Comparison of ENCODE assay signal across 8 cellular contexts in genomic region chr5:150448353-150448752, GRCh38. TPM values are rescaled to one million over a fixed set of nuclear protein-coding genes. Genes with fewer than 3 reads are reported as not detected.
DNase-seq lines count a peak whose midpoint lies in the region; ATAC-seq, FAIRE-seq and TF ChIP-seq lines count a peak whose summit lies in the region.

No MANE protein-coding gene starts in this region.

- peak overlapping the region; percentile 100 for H3K27ac ChIP-seq in K562 (ENCODE audit: extremely low read depth, low read depth, low read length)
- peak overlapping the region; percentile 20 for H3K27ac ChIP-seq in mesodermal cell (ENCODE audit: low read depth, low read length, severe bottlenecking)

- no peaks in the 10 kb centered on the region for H3K9me1 ChIP-seq in K562 (ENCODE audit: control insufficient read depth, insufficient read depth, low read length)

- 1% methylated on average over 4 of the region's 4 CpGs for WGBS in K562 (ENCODE audit: insufficient coverage, low coverage, missing lambda C conversion rate)
- WGBS in mesodermal cell (ENCODE audit: insufficient coverage in 2 of 2), 2 experiments, result 14 to 17% methylated on average over 1 to 2 of the region's 4 CpGs

- in situ Hi-C loops in K562 (cut with MboI), result no loop called here

- POLR2A ChIA-PET in K562 (lab: Yijun Ruan, JAX), result interaction anchor here (0.8 kb wide), 1 partner anchor 27 kb away, joined by 3 read pairs; no protein-coding TSS in a partner anchor

- H3K4me3 ChIP-seq in K562 (peak overlapping the region; percentile 87), mesodermal cell (ENCODE audit: extremely low read depth, insufficient read depth, low read length, poor library complexity, severe bottlenecking) (peak overlapping the region; percentile 93)

- intact Hi-C loops in K562 (cut with micrococcal nuclease), result no loop called here

- H3K79me2 ChIP-seq in K562 (ENCODE audit: control insufficient read depth, insufficient read depth, low read length), result peaks cover 40% of the 10 kb centered on the region

- BruUV-seq in K562 (replicated peaks; lab: Mats Ljungman, UMichigan), result no TSS peak

- no peaks in the 10 kb centered on the region for H3K9me3 ChIP-seq in K562 (replicated peaks; ENCODE audit: control insufficient read depth, insufficient read depth, low read depth, low read length)
- peaks cover 6% of the 10 kb centered on the region for H3K9me3 ChIP-seq in mesodermal cell (ENCODE audit: control insufficient read depth, low read length)

- peak overlapping the region; percentile 95 for H3K4me2 ChIP-seq in K562 (ENCODE audit: insufficient read depth, low read length)

- no peak for TF ChIP-seq RAD21 in K562 (CRISPR knock-in tag; conservative IDR thresholded peaks at IDR 0.05 in 1 of 2, IDR thresholded peaks at IDR 0.05 in 1 of 2)

- TF ChIP-seq CTCF in K562 (IDR thresholded peaks at IDR 0.05 in 2 of 3, conservative IDR thresholded peaks at IDR 0.05 in 1 of 3; ENCODE audit: insufficient read depth in 2 of 3, low read depth in 1 of 3, low read length in 3 of 3) (no peak), GM20000 (IDR thresholded peaks at IDR 0.05; ENCODE audit: extremely low read depth, missing control alignments) (no peak)

- ATAC-seq in K562, result peak; percentile 8

- H3K27me3 ChIP-seq in K562 (ENCODE audit: control insufficient read depth in 2 of 2, insufficient read depth in 2 of 2, low read length in 2 of 2), result no peaks in the 10 kb centered on the region

- H3K9ac ChIP-seq in K562 (ENCODE audit: insufficient read depth in 1 of 2, low read depth in 2 of 2, low read length in 2 of 2), result peak overlapping the region; percentile 97 to 98

- H3K4me1 ChIP-seq in K562 (replicated peaks in 1 of 2; ENCODE audit: control insufficient read depth in 2 of 2, insufficient read depth in 2 of 2, low read length in 2 of 2) (peaks cover 8 to 11% of the 10 kb centered on the region in 2 experiments; a peak in 4 of 5 replicates), mesodermal cell (ENCODE audit: control insufficient read depth, insufficient read depth, low read length, poor library complexity, severe bottlenecking) (peaks cover 22% of the 10 kb centered on the region)

- H4K20me1 ChIP-seq in K562 (replicated peaks; ENCODE audit: control insufficient read depth, insufficient read depth, low read length), result peaks cover 31% of the 10 kb centered on the region

- FAIRE-seq in K562 (lab: Jason Lieb, UNC), result no peak

- CTCF ChIA-PET in K562 (lab: Yijun Ruan, JAX; ENCODE audit: low intra/inter-chr PET ratio), result no interaction called here

- no peak overlapping the region for H2AFZ ChIP-seq in K562 (ENCODE audit: low read depth, low read length)

- TF ChIP-seq EP300 in K562 (IDR thresholded peaks at IDR 0.05; ENCODE audit: low read length), result no peak

- no peak for TF ChIP-seq POLR2A in K562 (conservative IDR thresholded peaks at IDR 0.05)

- peaks cover 61% of the 10 kb centered on the region for H3K36me3 ChIP-seq in K562 (ENCODE audit: control insufficient read depth, insufficient read depth, low read length)
- peaks cover 56% of the 10 kb centered on the region for H3K36me3 ChIP-seq in mesodermal cell (ENCODE audit: control insufficient read depth, insufficient read depth, low read length)

- peak; percentile 8 for DNase-seq in stimulated activated CD4-positive, alpha-beta T cell treated with anti-CD3 and anti-CD28 coated beads, Interleukin-15, amount 100 ng/mL, for 24 hours
- DNase-seq in stimulated activated CD4-positive, alpha-beta T cell treated with anti-CD3 and anti-CD28 coated beads, Interleukin-12 subunit alpha, Interleukin-12 subunit beta, amount 100 ng/mL, for 4 hours, result no peak
- DNase-seq in K562 (ENCODE audit: extremely low read depth in 1 of 4, low spot score in 3 of 4) (peak in 1 of 4 experiments; percentile 26), HK-2 (ENCODE audit: unreplicated experiment) (no peak), GM20000 (ENCODE audit: low spot score) (no peak), NK-92 (lab: John Stamatoyannopoulos, UW; ENCODE audit: unreplicated experiment) (no peak), activated gamma-delta T cell (lab: John Stamatoyannopoulos, UW) (no peak)

TF ChIP-seq in K562, 482 proteins besides CTCF, POLR2A, EP300 and RAD21 (continues in another document):
- TF ChIP-seq TAF15 (IDR thresholded peaks at IDR 0.05; ENCODE audit: low read depth, low read length) (no peak), EP400 (IDR thresholded peaks at IDR 0.05) (no peak), EWSR1 (IDR thresholded peaks at IDR 0.05; ENCODE audit: borderline replicate concordance, low read depth, partially characterized antibody) (no peak), ZSCAN29 (IDR thresholded peaks at IDR 0.05) (no peak)
- TF ChIP-seq, protein P1, sequence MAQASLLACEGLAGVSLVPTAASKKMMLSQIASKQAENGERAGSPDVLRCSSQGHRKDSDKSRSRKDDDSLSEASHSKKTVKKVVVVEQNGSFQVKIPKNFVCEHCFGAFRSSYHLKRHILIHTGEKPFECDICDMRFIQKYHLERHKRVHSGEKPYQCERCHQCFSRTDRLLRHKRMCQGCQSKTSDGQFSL (CRISPR knock-in tag; IDR thresholded peaks at IDR 0.05), result no peak
- TF ChIP-seq, protein P1 (tag; IDR thresholded peaks at IDR 0.05), result no peak

RNA-seq across cellular contexts. Expression of gene RPS14, which starts 1.2 kb away (rescaled TPM):
- 265 and 394 TPM in 2 replicates for total RNA-seq in K562 (2011; cell fraction: chromatin; rRNA removed; ENCODE audit: low replicate concordance)
- total RNA-seq in K562 (2011; cell fraction: nucleolus; rRNA removed), result 818 and 919 TPM in 2 replicates
- total RNA-seq in K562 (2011; cell fraction: nucleoplasm; rRNA removed), result 1,009 and 1,942 TPM in 2 replicates
- total RNA-seq in K562 (2014; rRNA removed), result 3,004 and 3,238 TPM in 2 replicates
- total RNA-seq in K562 (2014; rRNA removed; fragmentation: Illumina TruSeq; extraction: Trizol), result 3,003 and 3,017 TPM in 2 replicates
- total RNA-seq in K562 (2015; rRNA removed; fragmentation: Illumina TruSeq; extraction: Trizol), result 2,679 and 2,873 TPM in 2 replicates
- total RNA-seq in K562 (2021), result 3,285 and 3,523 TPM in 2 replicates
- 5,983 and 6,751 TPM in 2 replicates for polyA plus RNA-seq in K562 (2011; rRNA removed)
- polyA plus RNA-seq in K562 (2011; cell fraction: cytosol; rRNA removed), result 5,490 and 8,746 TPM in 2 replicates
- polyA plus RNA-seq in K562 (2011; cell fraction: nucleus; rRNA removed), result 1,361 and 2,299 TPM in 2 replicates
- 4,665 and 5,719 TPM in 2 replicates for polyA plus RNA-seq in K562 (2012)
- polyA plus RNA-seq in K562 (2014; fragmentation: Illumina TruSeq; extraction: Trizol), result 3,907 and 4,185 TPM in 2 replicates
- polyA plus RNA-seq in K562 (2014; fragmentation: Nextera tagmentation; extraction: Ambion mirVana), result 1,000 to 10,000 TPM; 1,824 to 2,512 TPM
- 4,384 and 5,321 TPM in 2 replicates for polyA plus RNA-seq in K562 (2014; rRNA removed)
- polyA minus RNA-seq in K562 (2011; rRNA and poly(A)+ RNA removed), result 3,342 and 3,929 TPM in 2 replicates
- polyA minus RNA-seq in K562 (2011; cell fraction: cytosol; rRNA and poly(A)+ RNA removed), result 682 and 753 TPM in 2 replicates
- 162 and 371 TPM in 2 replicates for polyA minus RNA-seq in K562 (2011; cell fraction: nucleus; rRNA and poly(A)+ RNA removed)
- polyA plus RNA-seq in mesodermal cell (2013, experiment 1 of 2), result 2,100 TPM
- polyA plus RNA-seq in mesodermal cell (2013, experiment 2 of 2), result 1,972 TPM

RNA-seq across cellular contexts. Expression of gene CD74, which starts 35.6 kb away (rescaled TPM):
- total RNA-seq in K562 (2011; cell fraction: chromatin; rRNA removed; ENCODE audit: low replicate concordance), result not detected in 2 replicates
- not detected in 2 replicates for total RNA-seq in K562 (2011; cell fraction: nucleolus; rRNA removed)
- not detected in 2 replicates for total RNA-seq in K562 (2011; cell fraction: nucleoplasm; rRNA removed)
- total RNA-seq in K562 (2014; rRNA removed), result 1.00 and 1.1 TPM in 2 replicates
- total RNA-seq in K562 (2014; rRNA removed; fragmentation: Illumina TruSeq; extraction: Trizol), result 0.18 TPM in 1 of 2 replicates, not detected in the other
- 0.65 and 0.87 TPM in 2 replicates for total RNA-seq in K562 (2015; rRNA removed; fragmentation: Illumina TruSeq; extraction: Trizol)
- 4.8 and 6.0 TPM in 2 replicates for total RNA-seq in K562 (2021)
- polyA plus RNA-seq in K562 (2011; rRNA removed), result 0.07 and 0.22 TPM in 2 replicates
- 0.22 and 0.27 TPM in 2 replicates for polyA plus RNA-seq in K562 (2011; cell fraction: cytosol; rRNA removed)
- polyA plus RNA-seq in K562 (2011; cell fraction: nucleus; rRNA removed), result 0.23 TPM in 1 of 2 replicates, not detected in the other
- polyA plus RNA-seq in K562 (2012), result 0.82 and 2.1 TPM in 2 replicates
- polyA plus RNA-seq in K562 (2014; fragmentation: Illumina TruSeq; extraction: Trizol), result 0.40 and 1.1 TPM in 2 replicates
- under 1 TPM; 0.21 to 0.24 TPM for polyA plus RNA-seq in K562 (2014; fragmentation: Nextera tagmentation; extraction: Ambion mirVana)
- 0.32 and 1.9 TPM in 2 replicates for polyA plus RNA-seq in K562 (2014; rRNA removed)
- 0.18 TPM in 1 of 2 replicates, not detected in the other for polyA minus RNA-seq in K562 (2011; rRNA and poly(A)+ RNA removed)
- 1.5 TPM in 1 of 2 replicates, not detected in the other for polyA minus RNA-seq in K562 (2011; cell fraction: cytosol; rRNA and poly(A)+ RNA removed)
- polyA minus RNA-seq in K562 (2011; cell fraction: nucleus; rRNA and poly(A)+ RNA removed), result not detected in 2 replicates
- 6.3 TPM for polyA plus RNA-seq in mesodermal cell (2013, experiment 1 of 2)
- 6.2 TPM for polyA plus RNA-seq in mesodermal cell (2013, experiment 2 of 2)

RNA-seq across cellular contexts. Expression of gene NDST1, which starts 59.6 kb away (rescaled TPM):
- 39.5 and 84.3 TPM in 2 replicates for total RNA-seq in K562 (2011; cell fraction: chromatin; rRNA removed; ENCODE audit: low replicate concordance)
- total RNA-seq in K562 (2011; cell fraction: nucleolus; rRNA removed), result 40.4 and 42.6 TPM in 2 replicates
- total RNA-seq in K562 (2011; cell fraction: nucleoplasm; rRNA removed), result 43.0 and 46.6 TPM in 2 replicates
- 14.0 and 15.3 TPM in 2 replicates for total RNA-seq in K562 (2014; rRNA removed)
- 7.4 and 8.7 TPM in 2 replicates for total RNA-seq in K562 (2014; rRNA removed; fragmentation: Illumina TruSeq; extraction: Trizol)
- 9.9 and 11.5 TPM in 2 replicates for total RNA-seq in K562 (2015; rRNA removed; fragmentation: Illumina TruSeq; extraction: Trizol)
- 43.2 and 47.9 TPM in 2 replicates for total RNA-seq in K562 (2021)
- 9.7 and 17.1 TPM in 2 replicates for polyA plus RNA-seq in K562 (2011; rRNA removed)
- polyA plus RNA-seq in K562 (2011; cell fraction: cytosol; rRNA removed), result 13.1 and 18.3 TPM in 2 replicates
- 28.2 and 31.3 TPM in 2 replicates for polyA plus RNA-seq in K562 (2011; cell fraction: nucleus; rRNA removed)
- polyA plus RNA-seq in K562 (2012), result 14.9 and 22.7 TPM in 2 replicates
- polyA plus RNA-seq in K562 (2014; fragmentation: Illumina TruSeq; extraction: Trizol), result 18.4 and 19.9 TPM in 2 replicates
- under 1 TPM; 0.38 to 0.39 TPM for polyA plus RNA-seq in K562 (2014; fragmentation: Nextera tagmentation; extraction: Ambion mirVana)
- polyA plus RNA-seq in K562 (2014; rRNA removed), result 12.0 and 14.1 TPM in 2 replicates
- 14.5 and 17.3 TPM in 2 replicates for polyA minus RNA-seq in K562 (2011; rRNA and poly(A)+ RNA removed)
- 19.3 and 27.4 TPM in 2 replicates for polyA minus RNA-seq in K562 (2011; cell fraction: cytosol; rRNA and poly(A)+ RNA removed)
- polyA minus RNA-seq in K562 (2011; cell fraction: nucleus; rRNA and poly(A)+ RNA removed), result 12.3 and 21.3 TPM in 2 replicates
- 42.0 TPM for polyA plus RNA-seq in mesodermal cell (2013, experiment 1 of 2)
- 35.8 TPM for polyA plus RNA-seq in mesodermal cell (2013, experiment 2 of 2)
